Comparison of ENCODE assay signal across 15 cellular contexts in genomic region chr3:125001557-125002413, GRCh38. TPM values are rescaled to one million over a fixed set of nuclear protein-coding genes. Genes with fewer than 3 reads are reported as not detected.
DNase-seq lines count a peak whose midpoint lies in the region; ATAC-seq, FAIRE-seq and TF ChIP-seq lines count a peak whose summit lies in the region.
"Had no signal": no experiment of that assay in that cellular context is flagged by ENCODE, and none has a peak within 500 bp of the region (broad histone marks: within the 10 kb centered on the region; RNA-seq: fewer than 3 reads in every experiment).

No MANE protein-coding gene starts in this region.

- TF ChIP-seq EP300 in HepG2 (IDR thresholded peaks at IDR 0.05; ENCODE audit: low read depth in 2 of 2, low read length in 2 of 2): peak; percentile 89 to 95
- TF ChIP-seq EP300 in HepG2 (CRISPR knock-in tag; IDR thresholded peaks at IDR 0.05; ENCODE audit: borderline replicate concordance): peak; percentile 88

- H3K4me1 ChIP-seq in HepG2 (ENCODE audit: insufficient read depth, low read length): peaks cover 81% of the 10 kb centered on the region
- H3K4me1 ChIP-seq in stomach smooth muscle (ENCODE audit: control insufficient read depth, insufficient read depth, low read length): peaks cover 68% of the 10 kb centered on the region

- WGBS in HepG2 (ENCODE audit: low lambda C conversion rate): 2% methylated on average over 11 of the region's 12 CpGs

- H3K4me3 ChIP-seq in HepG2 (replicated peaks in 1 of 3; ENCODE audit: insufficient read depth in 1 of 3, low read depth in 2 of 3, low read length in 3 of 3) (peak overlapping the region in 1 of 3 experiments; percentile 40; a peak in 1 of 6 replicates), stomach smooth muscle (ENCODE audit: low read length in 2 of 2) (peak overlapping the region; percentile 8 to 10)
- H3K4me3 ChIP-seq: gastrocnemius medialis, thoracic aorta had no signal

- peaks cover 28% of the 10 kb centered on the region for H3K4me1 Mint-ChIP-seq in activated naive CD4-positive, alpha-beta T cell treated with anti-CD3 and anti-CD28 coated beads, Interleukin-2, amount 10 ng/mL, durations not matched to agents 7 days and 5 days

- peak overlapping the region; percentile 80 for H3K4me2 ChIP-seq in HepG2 (ENCODE audit: low read depth, low read length)

- peak; percentile 99 for FAIRE-seq in HepG2 (lab: Jason Lieb, UNC)
- FAIRE-seq: endometrium had no signal

- no peaks in the 10 kb centered on the region for H3K9me3 ChIP-seq in HepG2 (ENCODE audit: low read length)
- no peaks in the 10 kb centered on the region for H3K9me3 ChIP-seq in stomach smooth muscle (ENCODE audit: control insufficient read depth in 2 of 2, low read length in 2 of 2)
- H3K9me3 ChIP-seq: gastrocnemius medialis, thoracic aorta had no signal

- H3K4me3 Mint-ChIP-seq in activated naive CD4-positive, alpha-beta T cell treated with anti-CD3 and anti-CD28 coated beads, Interleukin-2, amount 10 ng/mL, durations not matched to agents 7 days and 5 days: no peak overlapping the region
- H3K4me3 Mint-ChIP-seq: activated naive CD8-positive, alpha-beta T cell treated with anti-CD3 and anti-CD28 coated beads, Interleukin-2, amount 10 ng/mL, durations not matched to agents 7 days and 5 days had no signal

- no peaks in the 10 kb centered on the region for H3K27me3 Mint-ChIP-seq in activated naive CD4-positive, alpha-beta T cell treated with anti-CD3 and anti-CD28 coated beads, Interleukin-2, amount 10 ng/mL, durations not matched to agents 7 days and 5 days
- H3K27me3 Mint-ChIP-seq: activated naive CD8-positive, alpha-beta T cell treated with anti-CD3 and anti-CD28 coated beads, Interleukin-2, amount 10 ng/mL, durations not matched to agents 7 days and 5 days had no signal

- H3K27me3 ChIP-seq in HepG2 (ENCODE audit: control insufficient read depth in 1 of 2, insufficient read depth in 2 of 2, low read length in 2 of 2) (no peaks in the 10 kb centered on the region), stomach smooth muscle (ENCODE audit: control insufficient read depth in 1 of 2, insufficient read depth in 2 of 2, low read length in 2 of 2) (no peaks in the 10 kb centered on the region)
- H3K27me3 ChIP-seq: gastrocnemius medialis had no signal

- intact Hi-C loops in HepG2 (cut with micrococcal nuclease; ENCODE audit: unreplicated experiment): loop anchor here (2.0 kb wide), 1 partner anchor 167 kb away; no protein-coding TSS in a partner anchor

- TF ChIP-seq POLR2A in HepG2 (IDR thresholded peaks at IDR 0.05; ENCODE audit: insufficient read depth in 1 of 2, low read depth in 2 of 2, low read length in 2 of 2): peak in 1 of 2 experiments; percentile 45; a peak in 1 of 4 replicates

- no peaks in the 10 kb centered on the region for H4K20me1 ChIP-seq in HepG2 (ENCODE audit: insufficient read depth, low read length)

- H2AFZ ChIP-seq in HepG2 (ENCODE audit: low read length): no peak overlapping the region

- in situ Hi-C loops in HepG2 (cut with HindIII; ENCODE audit: extremely low pct_ligation_motif_present, low pct_unique_long_range_greater_than_20kb): loop anchor here (5.0 kb wide), 1 partner anchor 51 kb away; no protein-coding TSS in a partner anchor

- POLR2A ChIA-PET in HepG2 (lab: Yijun Ruan, JAX): interaction anchor here (1.2 to 5.3 kb wide), 5 partner anchors 9 to 271 kb away, joined by 3 to 55 read pairs (median 11); no protein-coding TSS in a partner anchor

- peaks cover 17 to 49% of the 10 kb centered on the region in 2 experiments for H3K36me3 ChIP-seq in HepG2 (replicated peaks in 1 of 2; ENCODE audit: control insufficient read depth in 1 of 2, insufficient read depth in 2 of 2, low read length in 2 of 2)
- peaks cover 31 to 36% of the 10 kb centered on the region in 2 donors for H3K36me3 ChIP-seq in stomach smooth muscle (ENCODE audit: control insufficient read depth in 2 of 2, insufficient read depth in 2 of 2, low read length in 2 of 2)

- peak; percentile 20 to 56 for ATAC-seq in activated naive CD4-positive, alpha-beta T cell treated with anti-CD3 and anti-CD28 coated beads, Interleukin-2, amount 50 U/mL, for 72 hours
- ATAC-seq in HepG2 (peak; percentile 80), HG03045 (IDR thresholded peaks at IDR 0.05; ENCODE audit: unreplicated experiment) (no peak)
- ATAC-seq: gastrocnemius medialis had no signal

- no peaks in the 10 kb centered on the region for H3K79me2 ChIP-seq in HepG2 (ENCODE audit: insufficient read depth, low read length)

- H3K27ac ChIP-seq in HepG2 (ENCODE audit: extremely low read length, insufficient read depth, low read length) (peak overlapping the region; percentile 100), stomach smooth muscle (ENCODE audit: low read length) (peak overlapping the region; percentile 81)
- H3K27ac ChIP-seq: thoracic aorta had no signal

- TSS peak; percentile 37 for BruUV-seq in HepG2 (replicated peaks; lab: Mats Ljungman, UMichigan)

- DNase-seq in activated naive CD4-positive, alpha-beta T cell treated with anti-CD3 and anti-CD28 coated beads, Interleukin-2, amount 10 ng/mL, durations not matched to agents 7 days and 5 days: no peak
- DNase-seq in activated naive CD4-positive, alpha-beta T cell treated with Interleukin-2 at 50 U/mL for 16 hours: no peak
- DNase-seq in activated naive CD4-positive, alpha-beta T cell treated with anti-CD3 and anti-CD28 coated beads, Interleukin-2, amount 50 U/mL, for 72 hours (ENCODE audit: low spot score in 2 of 2): no peak
- DNase-seq in HepG2 (ENCODE audit: low spot score): peak; percentile 98
- DNase-seq in AML-193 (lab: John Stamatoyannopoulos, UW): no peak
- DNase-seq in AG08395 (ENCODE audit: low spot score): no peak
- DNase-seq: activated naive CD8-positive, alpha-beta T cell treated with anti-CD3 and anti-CD28 coated beads, Interleukin-2, amount 10 ng/mL, durations not matched to agents 7 days and 5 days; gastrocnemius medialis; KBM-7; NCI-H1092; NCI-H510A treated with DMSO at 0.1 percent for 48 hours had no signal

- H3K36me3 Mint-ChIP-seq in activated naive CD4-positive, alpha-beta T cell treated with anti-CD3 and anti-CD28 coated beads, Interleukin-2, amount 10 ng/mL, durations not matched to agents 7 days and 5 days: peaks cover 84% of the 10 kb centered on the region
- peaks cover 9 to 15% of the 10 kb centered on the region in 2 donors for H3K36me3 Mint-ChIP-seq in activated naive CD4-positive, alpha-beta T cell treated with anti-CD3 and anti-CD28 coated beads, Interleukin-2, amount 50 U/mL, for 72 hours

- peak; percentile 11; the same call in 1 of the 2 replicates for TF ChIP-seq RAD21 in HepG2 (CRISPR knock-in tag; IDR thresholded peaks at IDR 0.05)

- no peak for TF ChIP-seq CTCF in HepG2 (CRISPR knock-in tag; IDR thresholded peaks at IDR 0.05)

- peak overlapping the region; percentile 72 for H3K27ac Mint-ChIP-seq in activated naive CD4-positive, alpha-beta T cell treated with anti-CD3 and anti-CD28 coated beads, Interleukin-2, amount 10 ng/mL, durations not matched to agents 7 days and 5 days
- H3K27ac Mint-ChIP-seq in activated naive CD4-positive, alpha-beta T cell treated with anti-CD3 and anti-CD28 coated beads, Interleukin-2, amount 50 U/mL, for 72 hours: no peak overlapping the region
- H3K27ac Mint-ChIP-seq: activated naive CD8-positive, alpha-beta T cell treated with anti-CD3 and anti-CD28 coated beads, Interleukin-2, amount 10 ng/mL, durations not matched to agents 7 days and 5 days had no signal

- H3K9ac ChIP-seq in HepG2 (ENCODE audit: insufficient read depth, low read depth, low read length) (peak overlapping the region; percentile 91), stomach smooth muscle (ENCODE audit: low read length in 2 of 2) (peak overlapping the region in 1 of 2 donors; percentile 42)

- H3K9me3 Mint-ChIP-seq in activated naive CD4-positive, alpha-beta T cell treated with anti-CD3 and anti-CD28 coated beads, Interleukin-2, amount 10 ng/mL, durations not matched to agents 7 days and 5 days: no peaks in the 10 kb centered on the region
- no peaks in the 10 kb centered on the region for H3K9me3 Mint-ChIP-seq in activated naive CD4-positive, alpha-beta T cell treated with anti-CD3 and anti-CD28 coated beads, Interleukin-2, amount 50 U/mL, for 72 hours
- H3K9me3 Mint-ChIP-seq: activated naive CD8-positive, alpha-beta T cell treated with anti-CD3 and anti-CD28 coated beads, Interleukin-2, amount 10 ng/mL, durations not matched to agents 7 days and 5 days had no signal

- CTCF ChIA-PET in activated naive CD4-positive, alpha-beta T cell treated with anti-CD3 and anti-CD28 coated beads, Interleukin-2, amount 10 ng/mL, durations not matched to agents 7 days and 5 days (lab: Charles Lee): interaction anchor here (1.3 kb wide), 1 partner anchor 149 kb away, joined by 3 read pairs; no protein-coding TSS in a partner anchor
- CTCF ChIA-PET in HepG2 (lab: Yijun Ruan, JAX; ENCODE audit: low intra/inter-chr PET ratio, low total read pairs): no interaction called here

TF ChIP-seq in HepG2, 621 proteins besides CTCF, POLR2A, EP300 and RAD21 (continues in another document):
- TF ChIP-seq GTF3A (CRISPR knock-in tag; conservative IDR thresholded peaks at IDR 0.05): no peak
- TF ChIP-seq FOSL2 (CRISPR knock-in tag; IDR thresholded peaks at IDR 0.05): peak; percentile 84; the same call in 1 of the 2 replicates

RNA-seq across cellular contexts. Expression of gene HEG1, which starts 54.0 kb away (rescaled TPM):
- total RNA-seq in activated naive CD4-positive, alpha-beta T cell treated with anti-CD3 and anti-CD28 coated beads, Interleukin-2, amount 50 U/mL, for 72 hours: 10 to 100 TPM in 1 of 2 donors, 1 to 10 TPM in 1; 9.8 to 13.9 TPM
- 9.7 and 10.7 TPM in 2 replicates for total RNA-seq in HepG2 (2016; rRNA removed; fragmentation: Illumina TruSeq; extraction: Trizol)
- total RNA-seq in HepG2 (2016; cell fraction: cytosol; rRNA removed; fragmentation: Illumina TruSeq; extraction: Trizol; ENCODE audit: low read depth): 1.1 TPM in 2 replicates
- 6.8 and 9.0 TPM in 2 replicates for total RNA-seq in HepG2 (2016; cell fraction: insoluble cytoplasmic fraction; rRNA removed; fragmentation: Illumina TruSeq; extraction: Trizol)
- total RNA-seq in HepG2 (2016; cell fraction: membrane; rRNA removed; fragmentation: Illumina TruSeq; extraction: Trizol): 3.2 and 3.3 TPM in 2 replicates
- total RNA-seq in HepG2 (2016; cell fraction: nucleus; rRNA removed; fragmentation: Illumina TruSeq; extraction: Trizol): 17.3 and 19.4 TPM in 2 replicates
- polyA plus RNA-seq in HepG2 (2011; rRNA removed): 11.6 and 18.2 TPM in 2 replicates
- polyA plus RNA-seq in HepG2 (2011; cell fraction: cytosol; rRNA removed): 8.6 and 8.8 TPM in 2 replicates
- polyA plus RNA-seq in HepG2 (2011; cell fraction: nucleus; rRNA removed): 17.9 and 23.5 TPM in 2 replicates
- polyA plus RNA-seq in HepG2 (2012): 12.1 and 14.0 TPM in 2 replicates
- 0.46 and 0.52 TPM in 2 replicates for polyA plus RNA-seq in HepG2 (2016; cell fraction: cytosol; fragmentation: Illumina TruSeq; extraction: Trizol; ENCODE audit: low read depth)
- 5.4 and 5.8 TPM in 2 replicates for polyA plus RNA-seq in HepG2 (2016; cell fraction: insoluble cytoplasmic fraction; fragmentation: Illumina TruSeq; extraction: Trizol; ENCODE audit: low read depth)
- polyA plus RNA-seq in HepG2 (2016; cell fraction: membrane; fragmentation: Illumina TruSeq; extraction: Trizol; ENCODE audit: low read depth): 0.69 and 0.92 TPM in 2 replicates
- 14.9 and 16.7 TPM in 2 replicates for polyA plus RNA-seq in HepG2 (2016; cell fraction: nucleus; fragmentation: Illumina TruSeq; extraction: Trizol; ENCODE audit: insufficient read depth, low read depth)
- polyA minus RNA-seq in HepG2 (2011; rRNA and poly(A)+ RNA removed; ENCODE audit: low replicate concordance): 51.4 and 72.4 TPM in 2 replicates
- 23.5 and 27.8 TPM in 2 replicates for polyA minus RNA-seq in HepG2 (2011; cell fraction: cytosol; rRNA and poly(A)+ RNA removed)
- 17.8 and 25.8 TPM in 2 replicates for polyA minus RNA-seq in HepG2 (2011; cell fraction: nucleus; rRNA and poly(A)+ RNA removed)
